11 cellular contexts compared by ENCODE assay signal in genomic region chr11:111912535-111912934, GRCh38. TPM values are rescaled to one million over a fixed set of nuclear protein-coding genes. Genes with fewer than 3 reads are reported as not detected.
DNase-seq lines count a peak whose midpoint lies in the region; ATAC-seq, FAIRE-seq and TF ChIP-seq lines count a peak whose summit lies in the region.
"Had no signal": no experiment of that assay in that cellular context is flagged by ENCODE, and none has a peak within 500 bp of the region (broad histone marks: within the 10 kb centered on the region; RNA-seq: fewer than 3 reads in every experiment).

Gene HSPB2 (plus strand): TSS chr11:111912734. CDS start chr11:111912830, 96 bp downstream.

- H3K4me1 ChIP-seq in H9 (ENCODE audit: insufficient read depth, low read length) (0 out of 2 replicates have a peak, but pooled peaks cover 2% of the 10 kb centered on the region), ectodermal cell (ENCODE audit: control insufficient read depth, insufficient read depth, low read length) (peaks cover 14% of the 10 kb centered on the region), HepG2 (ENCODE audit: insufficient read depth, low read length) (peaks cover 58% of the 10 kb centered on the region), skeletal muscle tissue (ENCODE audit: control insufficient read depth in 3 of 3, insufficient read depth in 3 of 3, low read length in 3 of 3) (peaks cover 26 to 54% (median 31%) of the 10 kb centered on the region in 3 donors)

- no peak within 1 kb of the TSS for H2BK12ac ChIP-seq in H9 (ENCODE audit: insufficient read length, low read depth, low read length)

- H4K20me1 ChIP-seq in H9 (ENCODE audit: control insufficient read depth, insufficient read depth, insufficient read length), result no peaks in the 10 kb centered on the region
- no peaks in the 10 kb centered on the region for H4K20me1 ChIP-seq in HepG2 (ENCODE audit: insufficient read depth, low read length)

- TF ChIP-seq EP300 in HepG2 (IDR thresholded peaks at IDR 0.05; ENCODE audit: low read depth in 2 of 2, low read length in 2 of 2) (no peak), HepG2 (CRISPR knock-in tag; IDR thresholded peaks at IDR 0.05; ENCODE audit: borderline replicate concordance) (no peak)

- no peak within 1 kb of the TSS for H3K4me3 Mint-ChIP-seq in H9
- no peak within 1 kb of the TSS for H3K4me3 Mint-ChIP-seq in progenitor cell of endocrine pancreas (ENCODE audit: low read depth)
- H3K4me3 Mint-ChIP-seq: IgD-negative memory B cell had no signal

- DNase-seq in H9 (no peak), HepG2 (ENCODE audit: low spot score) (no peak), progenitor cell of endocrine pancreas (ENCODE audit: low spot score, unreplicated experiment) (no peak), GM13977 (ENCODE audit: low spot score) (no peak)
- DNase-seq in stimulated activated CD4-positive, alpha-beta T cell treated with anti-CD3 and anti-CD28 coated beads, Interleukin-2, amount 100 ng/mL, for 24 hours, result no peak

- no peak within 1 kb of the TSS for H3K23ac ChIP-seq in H9 (ENCODE audit: insufficient read length, low read depth, low read length)

- BruUV-seq in HepG2 (replicated peaks; lab: Mats Ljungman, UMichigan), result no TSS peak

- no peak within 1 kb of the TSS for H4K91ac ChIP-seq in H9 (ENCODE audit: insufficient read length, low read depth, low read length)

- H3K9me3 ChIP-seq in H9 (ENCODE audit: control insufficient read depth, low read depth, low read length) (no peaks in the 10 kb centered on the region), ectodermal cell (ENCODE audit: control insufficient read depth, low read length) (no peaks in the 10 kb centered on the region), HepG2 (ENCODE audit: low read length) (no peaks in the 10 kb centered on the region), skeletal muscle tissue (ENCODE audit: control insufficient read depth in 3 of 3, low read length in 3 of 3) (no peaks in the 10 kb centered on the region)

- no peak within 1 kb of the TSS for H3K4me2 ChIP-seq in H9 (ENCODE audit: insufficient read depth, insufficient read length, low read length)
- H3K4me2 ChIP-seq in HepG2 (ENCODE audit: low read depth, low read length), result peak within 1 kb of the TSS; percentile 65

- ATAC-seq in HepG2 (no peak), GM18873 (IDR thresholded peaks at IDR 0.05; ENCODE audit: low FRiP score, unreplicated experiment) (no peak)

- no peaks in the 10 kb centered on the region for H3K79me1 ChIP-seq in H9 (ENCODE audit: insufficient read depth, low read depth, low read length, poor library complexity, severe bottlenecking)

- no peak within 1 kb of the TSS for H3K9ac ChIP-seq in H9 (ENCODE audit: extremely low read depth, insufficient read length, low read length)
- no peak within 1 kb of the TSS for H3K9ac ChIP-seq in HepG2 (ENCODE audit: insufficient read depth, low read depth, low read length)
- peak within 1 kb of the TSS; percentile 92 to 97 (median 97) for H3K9ac ChIP-seq in skeletal muscle tissue (ENCODE audit: low read depth in 1 of 3, low read length in 3 of 3)

- intact Hi-C loops in HepG2 (cut with micrococcal nuclease; ENCODE audit: unreplicated experiment), result no loop called here

- H2BK5ac ChIP-seq in H9 (ENCODE audit: insufficient read length, low read length), result no peak within 1 kb of the TSS

- no peak for TF ChIP-seq RAD21 in HepG2 (CRISPR knock-in tag; IDR thresholded peaks at IDR 0.05)

- no peaks in the 10 kb centered on the region for H3K36me3 ChIP-seq in ectodermal cell (ENCODE audit: control insufficient read depth, insufficient read depth, low read length)
- H3K36me3 ChIP-seq in HepG2 (replicated peaks in 1 of 2; ENCODE audit: control insufficient read depth in 1 of 2, insufficient read depth in 2 of 2, low read length in 2 of 2), result no peaks in the 10 kb centered on the region
- H3K36me3 ChIP-seq in skeletal muscle tissue (ENCODE audit: control insufficient read depth in 3 of 3, insufficient read depth in 3 of 3, low read length in 3 of 3), result peaks cover 26 to 28% (median 28%) of the 10 kb centered on the region in 3 donors

- POLR2A ChIA-PET in HepG2 (lab: Yijun Ruan, JAX), result interaction anchor here (1.5 to 1.9 kb wide), 2 partner anchors 14 kb away, joined by 5 to 7 read pairs; no protein-coding TSS in a partner anchor

- H3K9me3 Mint-ChIP-seq in H9 (no peaks in the 10 kb centered on the region), progenitor cell of endocrine pancreas (ENCODE audit: low read depth) (no peaks in the 10 kb centered on the region)
- H3K9me3 Mint-ChIP-seq: IgD-negative memory B cell had no signal

- TF ChIP-seq POLR2A in HepG2 (IDR thresholded peaks at IDR 0.05; ENCODE audit: insufficient read depth in 1 of 2, low read depth in 2 of 2, low read length in 2 of 2), result no peak

- H3K4me1 Mint-ChIP-seq in H9 (peaks cover 21 to 37% of the 10 kb centered on the region in 2 experiments), progenitor cell of endocrine pancreas (ENCODE audit: low read depth) (peaks cover 23% of the 10 kb centered on the region)

- no peak within 1 kb of the TSS for H3K14ac ChIP-seq in H9 (ENCODE audit: insufficient read depth, low read length)

- CTCF ChIA-PET in HepG2 (lab: Yijun Ruan, JAX; ENCODE audit: low intra/inter-chr PET ratio, low total read pairs), result no interaction called here

- H2AFZ ChIP-seq in H9 (ENCODE audit: low read length) (no peak within 1 kb of the TSS), HepG2 (ENCODE audit: low read length) (no peak within 1 kb of the TSS)

- H2BK15ac ChIP-seq in H9 (ENCODE audit: low read depth, low read length), result no peak within 1 kb of the TSS

- H3K27me3 Mint-ChIP-seq in H9 (ENCODE audit: low read depth) (no peaks in the 10 kb centered on the region), progenitor cell of endocrine pancreas (peaks cover 5% of the 10 kb centered on the region)

- H3K56ac ChIP-seq in H9 (ENCODE audit: insufficient read length, low read depth, low read length), result no peak within 1 kb of the TSS

- H3K4ac ChIP-seq in H9 (ENCODE audit: low read depth, low read length), result no peak within 1 kb of the TSS

- no peak within 1 kb of the TSS for H2BK120ac ChIP-seq in H9 (ENCODE audit: low read depth, low read length, poor library complexity, severe bottlenecking)

- no peak within 1 kb of the TSS for H3T11ph ChIP-seq in H9 (ENCODE audit: low read length)

- H3K36me3 Mint-ChIP-seq in H9 (ENCODE audit: insufficient read depth in 1 of 3, low read depth in 3 of 3) (no peaks in the 10 kb centered on the region), progenitor cell of endocrine pancreas (ENCODE audit: insufficient read depth) (no peaks in the 10 kb centered on the region)
- H3K36me3 Mint-ChIP-seq: IgD-negative memory B cell had no signal

- no peaks in the 10 kb centered on the region for H3K23me2 ChIP-seq in H9 (ENCODE audit: insufficient read length, low read depth, low read length, poor library complexity, severe bottlenecking)

- H4K8ac ChIP-seq in H9 (replicated peaks; ENCODE audit: insufficient read length, low read depth, low read length), result no peak within 1 kb of the TSS

- peak within 1 kb of the TSS; percentile 65 for H3K18ac ChIP-seq in H9 (ENCODE audit: insufficient read length, low read depth, low read length)

- WGBS in H9 (ENCODE audit: extremely low coverage, insufficient read length, low lambda C conversion rate), result no CpG with 5 or more reads among the region's 26 CpGs
- WGBS in ectodermal cell, 2 experiments, result 83% methylated on average over 26 of the region's 26 CpGs
- WGBS in HepG2 (ENCODE audit: low lambda C conversion rate), result 73% methylated on average over 11 of the region's 26 CpGs

- in situ Hi-C loops in HepG2 (cut with HindIII; ENCODE audit: extremely low pct_ligation_motif_present, low pct_unique_long_range_greater_than_20kb), result no loop called here
- in situ Hi-C loops in GM13977 (cut with MboI; ENCODE audit: low pct_unique_long_range_greater_than_20kb, low sequenced_read_pairs, unreplicated experiment), result no loop called here

- FAIRE-seq in HepG2 (lab: Jason Lieb, UNC), result no peak
- FAIRE-seq: colon had no signal

- H4K5ac ChIP-seq in H9 (ENCODE audit: insufficient read length, low read depth, low read length), result no peak within 1 kb of the TSS

- no peaks in the 10 kb centered on the region for H3K27me3 ChIP-seq in H9 (ENCODE audit: insufficient read depth, low read length)
- no peaks in the 10 kb centered on the region for H3K27me3 ChIP-seq in ectodermal cell (ENCODE audit: control insufficient read depth, insufficient read depth, low read length, poor library complexity, severe bottlenecking)
- H3K27me3 ChIP-seq in HepG2 (ENCODE audit: control insufficient read depth in 1 of 2, insufficient read depth in 2 of 2, low read length in 2 of 2), result no peaks in the 10 kb centered on the region; a peak in 1 of 5 replicates
- no peaks in the 10 kb centered on the region for H3K27me3 ChIP-seq in skeletal muscle tissue (ENCODE audit: control insufficient read depth in 3 of 3, insufficient read depth in 3 of 3, low read length in 3 of 3)

- no peak within 1 kb of the TSS for H2BK20ac ChIP-seq in H9 (ENCODE audit: low read depth, low read length, poor library complexity, severe bottlenecking)

- H3K79me2 ChIP-seq in H9 (ENCODE audit: insufficient read depth, low read length) (no peaks in the 10 kb centered on the region), HepG2 (ENCODE audit: insufficient read depth, low read length) (no peaks in the 10 kb centered on the region)

- H3K4me3 ChIP-seq in ectodermal cell (ENCODE audit: insufficient read depth, low read depth, low read length) (no peak within 1 kb of the TSS), HepG2 (replicated peaks in 1 of 3; ENCODE audit: insufficient read depth in 1 of 3, low read depth in 2 of 3, low read length in 3 of 3) (peak within 1 kb of the TSS in 1 of 3 experiments; percentile 32; a peak in 2 of 6 replicates), skeletal muscle tissue (ENCODE audit: low read length in 3 of 3) (peak within 1 kb of the TSS; percentile 82 to 92 (median 86))

- no peak within 1 kb of the TSS for H2AK5ac ChIP-seq in H9 (ENCODE audit: insufficient read length, low read length)

- no peak for TF ChIP-seq CTCF in H9 (conservative IDR thresholded peaks at IDR 0.05)
- TF ChIP-seq CTCF in HepG2 (CRISPR knock-in tag; IDR thresholded peaks at IDR 0.05), result no peak
- TF ChIP-seq CTCF in progenitor cell of endocrine pancreas (IDR thresholded peaks at IDR 0.05; ENCODE audit: unreplicated experiment), result no peak
- TF ChIP-seq CTCF in GM13977 (IDR thresholded peaks at IDR 0.05; ENCODE audit: extremely low read depth, insufficient read depth, missing control alignments), result no peak

- H3K27ac Mint-ChIP-seq in H9 (peak within 1 kb of the TSS in 1 of 3 experiments; percentile 93; a peak in 1 of 7 replicates), progenitor cell of endocrine pancreas (no peak within 1 kb of the TSS)
- H3K27ac Mint-ChIP-seq: IgD-negative memory B cell had no signal

- H3K27ac ChIP-seq in H9 (ENCODE audit: insufficient read length, low read depth, low read length), result no peak within 1 kb of the TSS
- H3K27ac ChIP-seq in ectodermal cell (ENCODE audit: insufficient read depth, low read depth, low read length, poor library complexity, severe bottlenecking), result peak within 1 kb of the TSS; percentile 32
- no peak within 1 kb of the TSS for H3K27ac ChIP-seq in HepG2 (ENCODE audit: extremely low read length, insufficient read depth, low read length)
- H3K27ac ChIP-seq in skeletal muscle tissue (ENCODE audit: low read depth, low read length), result peak within 1 kb of the TSS; percentile 98

RNA-seq across cellular contexts. Expression of gene HSPB2, which starts in this region (rescaled TPM):
- 0.22 TPM in 1 of 2 replicates, not detected in the other for total RNA-seq in H9 (2021)
- polyA plus RNA-seq in ectodermal cell (2013, experiment 1 of 4), result 0.78 TPM
- 0.91 TPM for polyA plus RNA-seq in ectodermal cell (2013, experiment 2 of 4)
- 0.96 TPM for polyA plus RNA-seq in ectodermal cell (2013, experiment 3 of 4)
- 0.28 TPM for polyA plus RNA-seq in ectodermal cell (2013, experiment 4 of 4)
- not detected in 2 replicates for total RNA-seq in HepG2 (2016; rRNA removed; fragmentation: Illumina TruSeq; extraction: Trizol)
- total RNA-seq in HepG2 (2016; cell fraction: cytosol; rRNA removed; fragmentation: Illumina TruSeq; extraction: Trizol; ENCODE audit: low read depth), result not detected in 2 replicates
- total RNA-seq in HepG2 (2016; cell fraction: insoluble cytoplasmic fraction; rRNA removed; fragmentation: Illumina TruSeq; extraction: Trizol), result not detected in 2 replicates
- total RNA-seq in HepG2 (2016; cell fraction: membrane; rRNA removed; fragmentation: Illumina TruSeq; extraction: Trizol), result not detected in 2 replicates
- total RNA-seq in HepG2 (2016; cell fraction: nucleus; rRNA removed; fragmentation: Illumina TruSeq; extraction: Trizol), result not detected in 2 replicates
- 0.04 TPM in 1 of 2 replicates, not detected in the other for polyA plus RNA-seq in HepG2 (2011; rRNA removed)
- polyA plus RNA-seq in HepG2 (2011; cell fraction: cytosol; rRNA removed), result 0.05 TPM in 1 of 2 replicates, not detected in the other
- polyA plus RNA-seq in HepG2 (2011; cell fraction: nucleus; rRNA removed), result 0.32 and 0.45 TPM in 2 replicates
- polyA plus RNA-seq in HepG2 (2012), result not detected in 2 replicates
- polyA plus RNA-seq in HepG2 (2016; cell fraction: cytosol; fragmentation: Illumina TruSeq; extraction: Trizol; ENCODE audit: low read depth), result not detected in 2 replicates
- polyA plus RNA-seq in HepG2 (2016; cell fraction: insoluble cytoplasmic fraction; fragmentation: Illumina TruSeq; extraction: Trizol; ENCODE audit: low read depth), result not detected in 2 replicates
- not detected in 2 replicates for polyA plus RNA-seq in HepG2 (2016; cell fraction: membrane; fragmentation: Illumina TruSeq; extraction: Trizol; ENCODE audit: low read depth)
- polyA plus RNA-seq in HepG2 (2016; cell fraction: nucleus; fragmentation: Illumina TruSeq; extraction: Trizol; ENCODE audit: insufficient read depth, low read depth), result not detected in 2 replicates
- 0.20 TPM in 1 of 2 replicates, not detected in the other for polyA minus RNA-seq in HepG2 (2011; rRNA and poly(A)+ RNA removed; ENCODE audit: low replicate concordance)
- not detected in 2 replicates for polyA minus RNA-seq in HepG2 (2011; cell fraction: cytosol; rRNA and poly(A)+ RNA removed)
- polyA minus RNA-seq in HepG2 (2011; cell fraction: nucleus; rRNA and poly(A)+ RNA removed), result not detected in 2 replicates
- 16.7 TPM for total RNA-seq in skeletal muscle tissue
- total RNA-seq in progenitor cell of endocrine pancreas, result not detected in 2 replicates
- total RNA-seq: mononuclear cell had no signal
- polyA plus RNA-seq: IgD-negative memory B cell had no signal

Comparison
In these comparisons a context has a peak if more than half of its experiments do, and no peak if none do; other contexts are left out.
1. RNA of gene HSPB2 (total RNA-seq): 16.7 TPM in skeletal muscle tissue (single experiment); 0.22 TPM in H9, not detected in HepG2 and not detected in progenitor cell of endocrine pancreas; every median in the first group is over 10 times any median in the second.
2. H3K27ac ChIP-seq: peak in ectodermal cell (single experiment) and skeletal muscle tissue (single experiment); none in H9 (single experiment) and HepG2 (single experiment).
3. H3K9ac ChIP-seq: peak in skeletal muscle tissue (3 of 3); none in H9 (single experiment) and HepG2 (single experiment).